In the genomic region with DNA sequence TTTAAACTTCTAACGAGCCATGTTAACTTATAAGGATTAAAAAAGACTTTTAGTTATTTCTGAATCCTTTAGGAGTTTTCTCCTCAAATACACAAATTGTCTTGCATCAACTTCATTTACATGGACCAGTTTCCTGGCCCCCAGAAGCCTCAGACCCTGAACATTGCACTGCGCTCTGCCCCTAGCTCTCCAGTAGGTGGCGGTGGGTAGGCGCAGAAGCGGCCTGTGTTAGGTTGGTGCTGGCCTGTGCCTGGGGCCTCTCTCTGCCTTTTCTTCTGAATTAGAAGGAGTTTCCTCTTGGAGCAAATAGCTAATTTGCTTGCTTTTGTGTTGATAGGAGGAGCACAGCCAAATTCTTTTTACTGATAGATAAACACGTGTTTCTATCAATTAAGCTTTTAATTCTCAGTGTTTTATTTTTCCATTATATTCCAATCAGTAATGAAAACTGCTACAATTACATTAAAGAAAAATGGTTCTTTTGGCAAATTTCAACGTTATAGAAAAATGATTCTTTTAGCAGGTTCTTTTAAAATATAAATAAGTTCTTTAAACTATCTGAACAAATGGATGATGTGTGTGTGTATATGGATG, we compare ENCODE assay signal across 7 cellular contexts. TPM values are rescaled to one million over a fixed set of nuclear protein-coding genes. Genes with fewer than 3 reads are reported as not detected.
DNase-seq lines count a peak whose midpoint lies in the region; ATAC-seq and TF ChIP-seq lines count a peak whose summit lies in the region.

No MANE protein-coding gene starts in this region.

- no peak overlapping the region for H3K27ac Mint-ChIP-seq in activated naive CD4-positive, alpha-beta T cell treated with anti-CD3 and anti-CD28 coated beads, Interleukin-2, amount 50 U/mL, for 72 hours

- H3K9me3 ChIP-seq in SK-N-MC (ENCODE audit: low read depth, low read length) = no peaks in the 10 kb centered on the region

- ATAC-seq in HG02610 (IDR thresholded peaks at IDR 0.05; ENCODE audit: unreplicated experiment) = peak; percentile 83
- ATAC-seq in activated naive CD4-positive, alpha-beta T cell treated with anti-CD3 and anti-CD28 coated beads, Interleukin-2, amount 50 U/mL, for 72 hours = peak; percentile 88
- ATAC-seq in Right ventricle myocardium superior (ENCODE audit: poor library complexity) = peak; percentile 92

- no peak overlapping the region for H3K27ac ChIP-seq in SK-N-MC

- DNase-seq in NCI-H1048 (lab: John Stamatoyannopoulos, UW) (peak; percentile 19), SK-N-MC (ENCODE audit: low read depth, low spot score) (peak; percentile 57), Right ventricle myocardium superior (peak; percentile 69), posterior vena cava (ENCODE audit: low spot score) (peak; percentile 84)
- peak in 1 of 2 donors; percentile 63 for DNase-seq in activated naive CD4-positive, alpha-beta T cell treated with anti-CD3 and anti-CD28 coated beads, Interleukin-2, amount 50 U/mL, for 72 hours (ENCODE audit: low spot score in 2 of 2)

- peak; percentile 95 for TF ChIP-seq CTCF in GM12874 (IDR thresholded peaks at IDR 0.05; ENCODE audit: insufficient read depth, low read depth, low read length)

- H3K36me3 ChIP-seq in SK-N-MC (ENCODE audit: insufficient read depth, low read length) = peaks cover 9% of the 10 kb centered on the region; the same call in 1 of the 2 replicates

- H3K4me3 ChIP-seq in SK-N-MC = no peak overlapping the region

- H3K9me3 Mint-ChIP-seq in activated naive CD4-positive, alpha-beta T cell treated with anti-CD3 and anti-CD28 coated beads, Interleukin-2, amount 50 U/mL, for 72 hours = no peaks in the 10 kb centered on the region

- H3K36me3 Mint-ChIP-seq in activated naive CD4-positive, alpha-beta T cell treated with anti-CD3 and anti-CD28 coated beads, Interleukin-2, amount 50 U/mL, for 72 hours = peaks cover 0 to 4% of the 10 kb centered on the region in 2 donors

- intact Hi-C loops in Right ventricle myocardium superior (cut with DNase I) (no loop called here), posterior vena cava (cut with DNase I) (no loop called here)

- no peak overlapping the region for H3K9ac ChIP-seq in SK-N-MC (ENCODE audit: insufficient read length)

RNA-seq across cellular contexts. Expression of gene DTD1, which starts 44.4 kb away (rescaled TPM):
- total RNA-seq in activated naive CD4-positive, alpha-beta T cell treated with anti-CD3 and anti-CD28 coated beads, Interleukin-2, amount 50 U/mL, for 72 hours = 10 to 100 TPM; 25.3 to 54.3 TPM
- 12.4 TPM for total RNA-seq in Right ventricle myocardium superior
- 10 to 100 TPM; 21.5 to 23.6 TPM for total RNA-seq in posterior vena cava
